ENCODE assay signal across 8 cellular contexts in the genomic region with DNA sequence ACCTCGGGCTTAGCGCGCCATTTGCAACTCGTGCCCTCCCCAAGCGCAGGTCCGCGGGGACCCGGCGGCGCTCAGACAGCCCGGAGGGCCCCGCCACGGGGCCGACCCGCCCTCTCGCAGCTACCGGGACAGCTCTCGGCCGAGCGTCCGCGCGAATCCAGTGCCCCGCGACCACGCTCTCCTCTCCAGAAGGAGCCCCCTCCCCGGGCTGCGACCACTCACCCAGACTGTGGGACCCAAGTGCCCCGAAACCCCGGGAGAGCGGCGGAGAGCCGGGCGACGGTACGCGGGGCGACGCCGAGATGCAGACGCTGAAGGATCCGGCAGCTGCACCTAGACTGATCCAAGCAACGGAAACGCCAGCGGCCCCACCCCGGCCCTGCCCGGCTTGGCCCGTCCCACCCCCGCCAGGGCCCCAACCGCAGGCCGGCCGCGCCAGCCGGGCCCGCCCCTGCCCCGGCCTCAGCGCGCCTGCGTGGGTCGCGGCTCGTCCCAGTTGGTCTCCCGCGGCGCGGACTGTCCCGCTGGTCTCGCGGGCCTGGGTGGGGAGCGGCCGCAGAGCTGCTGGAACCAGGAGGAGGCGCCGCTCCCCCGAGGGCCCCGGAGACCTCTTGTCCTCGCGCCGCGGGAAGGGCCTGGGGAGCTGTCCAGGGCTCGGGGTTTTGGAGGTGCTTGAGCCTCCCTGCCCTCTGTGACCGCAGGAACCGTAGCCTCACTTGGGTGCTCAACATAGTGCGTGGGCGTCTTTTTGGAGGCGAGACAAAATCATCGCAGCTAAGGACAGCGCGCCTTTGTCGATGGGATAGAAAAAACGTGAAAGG. TPM values are rescaled to one million over a fixed set of nuclear protein-coding genes. Genes with fewer than 3 reads are reported as not detected.
DNase-seq lines count a peak whose midpoint lies in the region; ATAC-seq, FAIRE-seq and TF ChIP-seq lines count a peak whose summit lies in the region.

ANXA5 (minus strand) TSS at position 340 of the 821 bp plus-strand sequence. CDS start 391 bp downstream, outside the sequence.

- H3K36me3 ChIP-seq in SJCRH30 (peaks cover 21% of the 10 kb centered on the region), neutrophil (no peaks in the 10 kb centered on the region), suprapubic skin (no peaks in the 10 kb centered on the region)

- no peak for TF ChIP-seq EP300 in suprapubic skin (IDR thresholded peaks at IDR 0.05)

- ATAC-seq in GM21526 (IDR thresholded peaks at IDR 0.05; ENCODE audit: low FRiP score, unreplicated experiment), result peak; percentile 81

- TF ChIP-seq CTCF in neutrophil (IDR thresholded peaks at IDR 0.05) (no peak), suprapubic skin (IDR thresholded peaks at IDR 0.05) (no peak)

- FAIRE-seq in frontal cortex (lab: Jason Lieb, UNC), result no peak

- H3K27ac ChIP-seq in SJCRH30 (peak within 1 kb of the TSS; percentile 98), neutrophil (peak within 1 kb of the TSS; percentile 84), suprapubic skin (peak within 1 kb of the TSS; percentile 99)

- H3K4me3 ChIP-seq in SJCRH30 (peak within 1 kb of the TSS; percentile 99), neutrophil (ENCODE audit: low read depth in 1 of 2, low read length in 1 of 2) (peak within 1 kb of the TSS; percentile 86 to 90), suprapubic skin (peak within 1 kb of the TSS; percentile 99)

- H3K27me3 ChIP-seq in SJCRH30, result no peaks in the 10 kb centered on the region
- peaks cover 46% of the 10 kb centered on the region for H3K27me3 ChIP-seq in neutrophil
- H3K27me3 ChIP-seq in suprapubic skin, result no peaks in the 10 kb centered on the region

- WGBS in suprapubic skin, result 0% methylated on average over 28 of the region's 90 CpGs

- H3K4me1 ChIP-seq in SJCRH30, result peaks cover 22% of the 10 kb centered on the region
- H3K4me1 ChIP-seq in neutrophil (ENCODE audit: control insufficient read depth in 1 of 2, insufficient read depth in 1 of 2, low read depth in 1 of 2, low read length in 1 of 2), result peaks cover 8 to 16% of the 10 kb centered on the region in 2 experiments
- H3K4me1 ChIP-seq in suprapubic skin, result peaks cover 48% of the 10 kb centered on the region

- TF ChIP-seq POLR2A in suprapubic skin (IDR thresholded peaks at IDR 0.05), result peak; percentile 54 to 81

- DNase-seq in Daoy (ENCODE audit: low read depth), result peak; percentile 87
- peak; percentile 29 for DNase-seq in HuH-7.5 (ENCODE audit: low spot score)
- DNase-seq in SJCRH30, result peak; percentile 91 to 93
- DNase-seq in activated naive CD4-positive, alpha-beta T cell treated with Interleukin-2 at 50 U/mL for 16 hours, result peak; percentile 69
- DNase-seq in frontal cortex (ENCODE audit: low spot score in 2 of 2), result peak; percentile 78
- peak; percentile 92 to 94 for DNase-seq in suprapubic skin (ENCODE audit: low spot score in 2 of 2)

- no peaks in the 10 kb centered on the region for H3K9me3 ChIP-seq in SJCRH30 (replicated peaks)
- H3K9me3 ChIP-seq in neutrophil, result no peaks in the 10 kb centered on the region
- H3K9me3 ChIP-seq in suprapubic skin, result no peaks in the 10 kb centered on the region

RNA-seq across cellular contexts. Expression of gene ANXA5, which starts in this region (rescaled TPM):
- 177 and 189 TPM in 2 replicates for total RNA-seq in Daoy (2014; rRNA removed; shearing (Covaris generic))
- 442 and 448 TPM in 2 replicates for total RNA-seq in SJCRH30 (2014; rRNA removed; shearing (Covaris generic))
- total RNA-seq in frontal cortex (31.8 TPM), suprapubic skin (100 to 1,000 TPM; 101 to 107 (median 102) TPM)

Comparison
In these comparisons a context has a peak if more than half of its experiments do, and no peak if none do; other contexts are left out.
1. Peak in every context shown above with its lines: DNase-seq, ATAC-seq, H3K4me3 ChIP-seq and H3K27ac ChIP-seq.
2. DNase-seq: peak in every context shown above with its lines; median percentile 93 in suprapubic skin; 92 in SJCRH30; 87 in Daoy; 78 in frontal cortex; 69 in activated naive CD4-positive, alpha-beta T cell treated with Interleukin-2 at 50 U/mL for 16 hours; 29 in HuH-7.5.